ENCODE assay signal across 1 cellular context in the genomic region with DNA sequence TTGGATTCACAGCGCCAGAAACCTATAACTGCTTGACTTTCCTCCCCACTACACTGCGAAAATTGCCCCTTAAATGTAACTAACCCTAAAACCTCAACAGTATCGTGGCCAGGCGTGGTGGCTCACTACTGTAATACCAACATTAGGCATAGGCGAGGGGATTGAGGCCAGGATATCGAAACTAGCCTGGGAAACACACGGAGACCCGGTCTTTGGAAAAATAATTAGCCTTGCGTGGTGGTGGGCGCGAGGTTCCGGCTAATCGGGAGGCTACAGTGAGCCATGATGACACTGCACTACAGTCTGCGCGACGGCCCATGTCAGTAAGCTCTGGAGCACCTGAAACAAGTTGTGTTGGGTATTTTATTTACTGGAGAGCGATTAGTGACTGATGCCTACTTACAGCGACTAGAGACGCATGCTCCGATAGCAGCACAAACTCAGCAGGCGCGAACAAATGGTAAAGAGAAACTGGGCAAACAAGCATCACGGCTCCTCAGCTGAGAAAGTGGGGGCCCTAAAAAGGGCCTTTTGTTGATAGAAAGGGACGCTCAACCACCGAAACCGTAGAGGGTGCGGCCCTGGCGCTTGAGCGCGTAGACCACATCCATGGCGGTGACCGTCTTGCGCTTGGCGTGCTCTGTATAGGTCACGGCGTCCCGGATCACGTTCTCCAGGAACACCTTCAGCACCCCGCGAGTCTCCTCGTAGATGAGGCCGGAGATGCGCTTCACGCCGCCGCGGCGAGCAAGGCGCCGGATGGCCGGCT.
TF ChIP-seq lines count a peak whose summit lies in the region.

No MANE protein-coding gene starts in this region.

TF ChIP-seq in HepG2, 621 proteins besides CTCF, POLR2A, EP300 and RAD21 (continued from another document and continues in another):
- TF ChIP-seq MED13 (CRISPR knock-in tag; IDR thresholded peaks at IDR 0.05), result peak; percentile 83
- peak; percentile 56 for TF ChIP-seq HDAC1 (CRISPR knock-in tag; IDR thresholded peaks at IDR 0.05)
- TF ChIP-seq FIP1L1 (IDR thresholded peaks at IDR 0.05; ENCODE audit: borderline replicate concordance, insufficient read depth, low read depth, low read length), result peak; percentile 99
- peak; percentile 57; the same call in 1 of the 2 replicates for TF ChIP-seq DMAP1 (CRISPR knock-in tag; IDR thresholded peaks at IDR 0.05)
- TF ChIP-seq, protein P1, sequence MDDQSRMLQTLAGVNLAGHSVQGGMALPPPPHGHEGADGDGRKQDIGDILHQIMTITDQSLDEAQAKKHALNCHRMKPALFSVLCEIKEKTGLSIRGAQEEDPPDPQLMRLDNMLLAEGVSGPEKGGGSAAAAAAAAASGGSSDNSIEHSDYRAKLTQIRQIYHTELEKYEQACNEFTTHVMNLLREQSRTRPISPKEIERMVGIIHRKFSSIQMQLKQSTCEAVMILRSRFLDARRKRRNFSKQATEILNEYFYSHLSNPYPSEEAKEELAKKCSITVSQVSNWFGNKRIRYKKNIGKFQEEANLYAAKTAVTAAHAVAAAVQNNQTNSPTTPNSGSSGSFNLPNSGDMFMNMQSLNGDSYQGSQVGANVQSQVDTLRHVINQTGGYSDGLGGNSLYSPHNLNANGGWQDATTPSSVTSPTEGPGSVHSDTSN (CRISPR knock-in tag; IDR thresholded peaks at IDR 0.05; ENCODE audit: borderline replicate concordance), result 0 out of 2 replicates have a peak, but pooled peaks have one; percentile 50
- TF ChIP-seq HNF4A (CRISPR knock-in tag; IDR thresholded peaks at IDR 0.05), result 0 out of 2 replicates have a peak, but pooled peaks have one; percentile 6
- TF ChIP-seq ZC3H13 (CRISPR knock-in tag; IDR thresholded peaks at IDR 0.05), result peak; percentile 76
- TF ChIP-seq RBM39 (IDR thresholded peaks at IDR 0.05; ENCODE audit: low read depth, low read length, poor library complexity, severe bottlenecking), result peak; percentile 38
- TF ChIP-seq HNRNPL (IDR thresholded peaks at IDR 0.05; ENCODE audit: low read depth, low read length), result peak; percentile 80; the same call in 1 of the 2 replicates
- TF ChIP-seq HNRNPLL (IDR thresholded peaks at IDR 0.05; ENCODE audit: low read depth, low read length, poor library complexity, severe bottlenecking), result peak; percentile 65
- peak; percentile 85; the same call in 1 of the 2 replicates for TF ChIP-seq NKX3-1 (CRISPR knock-in tag; IDR thresholded peaks at IDR 0.05)
- 0 out of 2 replicates have a peak, but pooled peaks have one; percentile 20 for TF ChIP-seq CBFB (CRISPR knock-in tag; IDR thresholded peaks at IDR 0.05)
- TF ChIP-seq ZNF562 (CRISPR knock-in tag; IDR thresholded peaks at IDR 0.05; ENCODE audit: borderline replicate concordance), result 0 out of 2 replicates have a peak, but pooled peaks have one; percentile 45
- TF ChIP-seq ZNF430 (CRISPR knock-in tag; IDR thresholded peaks at IDR 0.05), result 0 out of 2 replicates have a peak, but pooled peaks have one; percentile 39
- TF ChIP-seq RARA (CRISPR knock-in tag; IDR thresholded peaks at IDR 0.05), result 0 out of 2 replicates have a peak, but pooled peaks have one; percentile 1
- TF ChIP-seq ZNF816 (CRISPR knock-in tag; IDR thresholded peaks at IDR 0.05; ENCODE audit: borderline replicate concordance), result 0 out of 2 replicates have a peak, but pooled peaks have one; percentile 32
- TF ChIP-seq, protein P2, sequence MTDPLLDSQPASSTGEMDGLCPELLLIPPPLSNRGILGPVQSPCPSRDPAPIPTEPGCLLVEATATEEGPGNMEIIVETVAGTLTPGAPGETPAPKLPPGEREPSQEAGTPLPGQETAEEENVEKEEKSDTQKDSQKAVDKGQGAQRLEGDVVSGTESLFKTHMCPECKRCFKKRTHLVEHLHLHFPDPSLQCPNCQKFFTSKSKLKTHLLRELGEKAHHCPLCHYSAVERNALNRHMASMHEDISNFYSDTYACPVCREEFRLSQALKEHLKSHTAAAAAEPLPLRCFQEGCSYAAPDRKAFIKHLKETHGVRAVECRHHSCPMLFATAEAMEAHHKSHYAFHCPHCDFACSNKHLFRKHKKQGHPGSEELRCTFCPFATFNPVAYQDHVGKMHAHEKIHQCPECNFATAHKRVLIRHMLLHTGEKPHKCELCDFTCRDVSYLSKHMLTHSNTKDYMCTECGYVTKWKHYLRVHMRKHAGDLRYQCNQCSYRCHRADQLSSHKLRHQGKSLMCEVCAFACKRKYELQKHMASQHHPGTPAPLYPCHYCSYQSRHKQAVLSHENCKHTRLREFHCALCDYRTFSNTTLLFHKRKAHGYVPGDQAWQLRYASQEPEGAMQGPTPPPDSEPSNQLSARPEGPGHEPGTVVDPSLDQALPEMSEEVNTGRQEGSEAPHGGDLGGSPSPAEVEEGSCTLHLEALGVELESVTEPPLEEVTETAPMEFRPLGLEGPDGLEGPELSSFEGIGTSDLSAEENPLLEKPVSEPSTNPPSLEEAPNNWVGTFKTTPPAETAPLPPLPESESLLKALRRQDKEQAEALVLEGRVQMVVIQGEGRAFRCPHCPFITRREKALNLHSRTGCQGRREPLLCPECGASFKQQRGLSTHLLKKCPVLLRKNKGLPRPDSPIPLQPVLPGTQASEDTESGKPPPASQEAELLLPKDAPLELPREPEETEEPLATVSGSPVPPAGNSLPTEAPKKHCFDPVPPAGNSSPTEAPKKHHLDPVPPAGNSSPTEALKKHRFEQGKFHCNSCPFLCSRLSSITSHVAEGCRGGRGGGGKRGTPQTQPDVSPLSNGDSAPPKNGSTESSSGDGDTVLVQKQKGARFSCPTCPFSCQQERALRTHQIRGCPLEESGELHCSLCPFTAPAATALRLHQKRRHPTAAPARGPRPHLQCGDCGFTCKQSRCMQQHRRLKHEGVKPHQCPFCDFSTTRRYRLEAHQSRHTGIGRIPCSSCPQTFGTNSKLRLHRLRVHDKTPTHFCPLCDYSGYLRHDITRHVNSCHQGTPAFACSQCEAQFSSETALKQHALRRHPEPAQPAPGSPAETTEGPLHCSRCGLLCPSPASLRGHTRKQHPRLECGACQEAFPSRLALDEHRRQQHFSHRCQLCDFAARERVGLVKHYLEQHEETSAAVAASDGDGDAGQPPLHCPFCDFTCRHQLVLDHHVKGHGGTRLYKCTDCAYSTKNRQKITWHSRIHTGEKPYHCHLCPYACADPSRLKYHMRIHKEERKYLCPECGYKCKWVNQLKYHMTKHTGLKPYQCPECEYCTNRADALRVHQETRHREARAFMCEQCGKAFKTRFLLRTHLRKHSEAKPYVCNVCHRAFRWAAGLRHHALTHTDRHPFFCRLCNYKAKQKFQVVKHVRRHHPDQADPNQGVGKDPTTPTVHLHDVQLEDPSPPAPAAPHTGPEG (CRISPR knock-in tag; IDR thresholded peaks at IDR 0.05), result peak; percentile 48; the same call in 1 of the 2 replicates
- TF ChIP-seq, protein P3, sequence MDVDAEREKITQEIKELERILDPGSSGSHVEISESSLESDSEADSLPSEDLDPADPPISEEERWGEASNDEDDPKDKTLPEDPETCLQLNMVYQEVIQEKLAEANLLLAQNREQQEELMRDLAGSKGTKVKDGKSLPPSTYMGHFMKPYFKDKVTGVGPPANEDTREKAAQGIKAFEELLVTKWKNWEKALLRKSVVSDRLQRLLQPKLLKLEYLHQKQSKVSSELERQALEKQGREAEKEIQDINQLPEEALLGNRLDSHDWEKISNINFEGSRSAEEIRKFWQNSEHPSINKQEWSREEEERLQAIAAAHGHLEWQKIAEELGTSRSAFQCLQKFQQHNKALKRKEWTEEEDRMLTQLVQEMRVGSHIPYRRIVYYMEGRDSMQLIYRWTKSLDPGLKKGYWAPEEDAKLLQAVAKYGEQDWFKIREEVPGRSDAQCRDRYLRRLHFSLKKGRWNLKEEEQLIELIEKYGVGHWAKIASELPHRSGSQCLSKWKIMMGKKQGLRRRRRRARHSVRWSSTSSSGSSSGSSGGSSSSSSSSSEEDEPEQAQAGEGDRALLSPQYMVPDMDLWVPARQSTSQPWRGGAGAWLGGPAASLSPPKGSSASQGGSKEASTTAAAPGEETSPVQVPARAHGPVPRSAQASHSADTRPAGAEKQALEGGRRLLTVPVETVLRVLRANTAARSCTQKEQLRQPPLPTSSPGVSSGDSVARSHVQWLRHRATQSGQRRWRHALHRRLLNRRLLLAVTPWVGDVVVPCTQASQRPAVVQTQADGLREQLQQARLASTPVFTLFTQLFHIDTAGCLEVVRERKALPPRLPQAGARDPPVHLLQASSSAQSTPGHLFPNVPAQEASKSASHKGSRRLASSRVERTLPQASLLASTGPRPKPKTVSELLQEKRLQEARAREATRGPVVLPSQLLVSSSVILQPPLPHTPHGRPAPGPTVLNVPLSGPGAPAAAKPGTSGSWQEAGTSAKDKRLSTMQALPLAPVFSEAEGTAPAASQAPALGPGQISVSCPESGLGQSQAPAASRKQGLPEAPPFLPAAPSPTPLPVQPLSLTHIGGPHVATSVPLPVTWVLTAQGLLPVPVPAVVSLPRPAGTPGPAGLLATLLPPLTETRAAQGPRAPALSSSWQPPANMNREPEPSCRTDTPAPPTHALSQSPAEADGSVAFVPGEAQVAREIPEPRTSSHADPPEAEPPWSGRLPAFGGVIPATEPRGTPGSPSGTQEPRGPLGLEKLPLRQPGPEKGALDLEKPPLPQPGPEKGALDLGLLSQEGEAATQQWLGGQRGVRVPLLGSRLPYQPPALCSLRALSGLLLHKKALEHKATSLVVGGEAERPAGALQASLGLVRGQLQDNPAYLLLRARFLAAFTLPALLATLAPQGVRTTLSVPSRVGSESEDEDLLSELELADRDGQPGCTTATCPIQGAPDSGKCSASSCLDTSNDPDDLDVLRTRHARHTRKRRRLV (CRISPR knock-in tag; IDR thresholded peaks at IDR 0.05), result peak; percentile 72; the same call in 1 of the 2 replicates
- peak; percentile 77; the same call in 1 of the 2 replicates for TF ChIP-seq NCOA5 (CRISPR knock-in tag; IDR thresholded peaks at IDR 0.05)
- TF ChIP-seq JUND (CRISPR knock-in tag; IDR thresholded peaks at IDR 0.05), result 0 out of 2 replicates have a peak, but pooled peaks have one; percentile 27
- peak; percentile 56; the same call in 1 of the 2 replicates for TF ChIP-seq ZNF768 (CRISPR knock-in tag; IDR thresholded peaks at IDR 0.05)
- peak; percentile 45; the same call in 1 of the 2 replicates for TF ChIP-seq ZNF296 (CRISPR knock-in tag; conservative IDR thresholded peaks at IDR 0.05)
- TF ChIP-seq, protein P4, sequence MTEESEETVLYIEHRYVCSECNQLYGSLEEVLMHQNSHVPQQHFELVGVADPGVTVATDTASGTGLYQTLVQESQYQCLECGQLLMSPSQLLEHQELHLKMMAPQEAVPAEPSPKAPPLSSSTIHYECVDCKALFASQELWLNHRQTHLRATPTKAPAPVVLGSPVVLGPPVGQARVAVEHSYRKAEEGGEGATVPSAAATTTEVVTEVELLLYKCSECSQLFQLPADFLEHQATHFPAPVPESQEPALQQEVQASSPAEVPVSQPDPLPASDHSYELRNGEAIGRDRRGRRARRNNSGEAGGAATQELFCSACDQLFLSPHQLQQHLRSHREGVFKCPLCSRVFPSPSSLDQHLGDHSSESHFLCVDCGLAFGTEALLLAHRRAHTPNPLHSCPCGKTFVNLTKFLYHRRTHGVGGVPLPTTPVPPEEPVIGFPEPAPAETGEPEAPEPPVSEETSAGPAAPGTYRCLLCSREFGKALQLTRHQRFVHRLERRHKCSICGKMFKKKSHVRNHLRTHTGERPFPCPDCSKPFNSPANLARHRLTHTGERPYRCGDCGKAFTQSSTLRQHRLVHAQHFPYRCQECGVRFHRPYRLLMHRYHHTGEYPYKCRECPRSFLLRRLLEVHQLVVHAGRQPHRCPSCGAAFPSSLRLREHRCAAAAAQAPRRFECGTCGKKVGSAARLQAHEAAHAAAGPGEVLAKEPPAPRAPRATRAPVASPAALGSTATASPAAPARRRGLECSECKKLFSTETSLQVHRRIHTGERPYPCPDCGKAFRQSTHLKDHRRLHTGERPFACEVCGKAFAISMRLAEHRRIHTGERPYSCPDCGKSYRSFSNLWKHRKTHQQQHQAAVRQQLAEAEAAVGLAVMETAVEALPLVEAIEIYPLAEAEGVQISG (CRISPR knock-in tag; IDR thresholded peaks at IDR 0.05), result peak; percentile 73
- TF ChIP-seq KDM5B (CRISPR knock-in tag; IDR thresholded peaks at IDR 0.05; ENCODE audit: borderline replicate concordance), result peak; percentile 42; the same call in 1 of the 2 replicates
- TF ChIP-seq, protein P5, sequence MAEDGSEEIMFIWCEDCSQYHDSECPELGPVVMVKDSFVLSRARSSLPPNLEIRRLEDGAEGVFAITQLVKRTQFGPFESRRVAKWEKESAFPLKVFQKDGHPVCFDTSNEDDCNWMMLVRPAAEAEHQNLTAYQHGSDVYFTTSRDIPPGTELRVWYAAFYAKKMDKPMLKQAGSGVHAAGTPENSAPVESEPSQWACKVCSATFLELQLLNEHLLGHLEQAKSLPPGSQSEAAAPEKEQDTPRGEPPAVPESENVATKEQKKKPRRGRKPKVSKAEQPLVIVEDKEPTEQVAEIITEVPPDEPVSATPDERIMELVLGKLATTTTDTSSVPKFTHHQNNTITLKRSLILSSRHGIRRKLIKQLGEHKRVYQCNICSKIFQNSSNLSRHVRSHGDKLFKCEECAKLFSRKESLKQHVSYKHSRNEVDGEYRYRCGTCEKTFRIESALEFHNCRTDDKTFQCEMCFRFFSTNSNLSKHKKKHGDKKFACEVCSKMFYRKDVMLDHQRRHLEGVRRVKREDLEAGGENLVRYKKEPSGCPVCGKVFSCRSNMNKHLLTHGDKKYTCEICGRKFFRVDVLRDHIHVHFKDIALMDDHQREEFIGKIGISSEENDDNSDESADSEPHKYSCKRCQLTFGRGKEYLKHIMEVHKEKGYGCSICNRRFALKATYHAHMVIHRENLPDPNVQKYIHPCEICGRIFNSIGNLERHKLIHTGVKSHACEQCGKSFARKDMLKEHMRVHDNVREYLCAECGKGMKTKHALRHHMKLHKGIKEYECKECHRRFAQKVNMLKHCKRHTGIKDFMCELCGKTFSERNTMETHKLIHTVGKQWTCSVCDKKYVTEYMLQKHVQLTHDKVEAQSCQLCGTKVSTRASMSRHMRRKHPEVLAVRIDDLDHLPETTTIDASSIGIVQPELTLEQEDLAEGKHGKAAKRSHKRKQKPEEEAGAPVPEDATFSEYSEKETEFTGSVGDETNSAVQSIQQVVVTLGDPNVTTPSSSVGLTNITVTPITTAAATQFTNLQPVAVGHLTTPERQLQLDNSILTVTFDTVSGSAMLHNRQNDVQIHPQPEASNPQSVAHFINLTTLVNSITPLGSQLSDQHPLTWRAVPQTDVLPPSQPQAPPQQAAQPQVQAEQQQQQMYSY (CRISPR knock-in tag; IDR thresholded peaks at IDR 0.05), result 0 out of 2 replicates have a peak, but pooled peaks have one; percentile 12
